ENCODE assay signal across 8 cellular contexts in genomic region chr14:71372411-71372838, GRCh38. TPM values are rescaled to one million over a fixed set of nuclear protein-coding genes. Genes with fewer than 3 reads are reported as not detected.
A peak's percentile ranks its signal among the peaks of the same experiment; 100 is the strongest.
DNase-seq lines count a peak whose midpoint lies in the region; TF ChIP-seq lines count a peak whose summit lies in the region.

No MANE protein-coding gene starts in this region.

- no peak for TF ChIP-seq CTCF in breast epithelium (IDR thresholded peaks at IDR 0.05)
- no peak for TF ChIP-seq CTCF in coronary artery (IDR thresholded peaks at IDR 0.05)

- intact Hi-C loops in breast epithelium (cut with DNase I; ENCODE audit: low total_unique reads), result no loop called here

- H3K9ac ChIP-seq in mucosa of rectum (ENCODE audit: low read depth in 1 of 2, low read length in 2 of 2), result no peak overlapping the region

- H3K4me3 ChIP-seq in breast epithelium, result no peak overlapping the region
- no peak overlapping the region for H3K4me3 ChIP-seq in mucosa of rectum (ENCODE audit: low read length in 2 of 2)
- no peak overlapping the region for H3K4me3 ChIP-seq in coronary artery

- peak overlapping the region; percentile 20 to 68 for H3K27ac ChIP-seq in breast epithelium
- peak overlapping the region; percentile 0 to 48 for H3K27ac ChIP-seq in mucosa of rectum (ENCODE audit: low read depth in 2 of 2, low read length in 2 of 2)
- peak overlapping the region in 1 of 2 donors; percentile 73 for H3K27ac ChIP-seq in coronary artery

- peaks cover 0 to 2% (median 0%) of the 10 kb centered on the region in 3 donors for H3K27me3 Mint-ChIP-seq in immature natural killer cell (ENCODE audit: low read depth in 3 of 3)

- H3K36me3 ChIP-seq in breast epithelium, result no peaks in the 10 kb centered on the region
- H3K36me3 ChIP-seq in mucosa of rectum (ENCODE audit: control insufficient read depth in 2 of 2, insufficient read depth in 2 of 2, low read length in 2 of 2), result no peaks in the 10 kb centered on the region

- peaks cover 21 to 36% of the 10 kb centered on the region in 2 donors for H3K4me1 Mint-ChIP-seq in immature natural killer cell

- TF ChIP-seq POLR2A in breast epithelium (IDR thresholded peaks at IDR 0.05), result no peak

- peak overlapping the region in 1 of 6 donors; percentile 0 for H3K27ac Mint-ChIP-seq in immature natural killer cell

- DNase-seq in CD1c-positive myeloid dendritic cell (ENCODE audit: extremely low spot score) (peak; percentile 73), M059J (ENCODE audit: low read depth) (peak; percentile 73), breast epithelium (ENCODE audit: low spot score in 2 of 2) (no peak), RPMI8226 (no peak), activated gamma-delta T cell treated with Interleukin-2 at 50 U/mL for 16 hours (no peak), coronary artery (ENCODE audit: low spot score) (no peak), immature natural killer cell (no peak)

- H3K36me3 Mint-ChIP-seq in immature natural killer cell, result no peaks in the 10 kb centered on the region

- no peaks in the 10 kb centered on the region for H3K27me3 ChIP-seq in breast epithelium
- H3K27me3 ChIP-seq in mucosa of rectum (ENCODE audit: control insufficient read depth in 2 of 2, insufficient read depth in 2 of 2, low read length in 2 of 2), result no peaks in the 10 kb centered on the region

- no peaks in the 10 kb centered on the region for H3K9me3 ChIP-seq in breast epithelium
- no peaks in the 10 kb centered on the region for H3K9me3 ChIP-seq in mucosa of rectum (ENCODE audit: control insufficient read depth in 2 of 2, low read length in 2 of 2)

- no peaks in the 10 kb centered on the region for H3K9me3 Mint-ChIP-seq in immature natural killer cell

- H3K4me3 Mint-ChIP-seq in immature natural killer cell, result no peak overlapping the region

- H3K4me1 ChIP-seq in breast epithelium (no peaks in the 10 kb centered on the region), mucosa of rectum (ENCODE audit: control insufficient read depth in 2 of 2, insufficient read depth in 2 of 2, low read length in 2 of 2) (peaks cover 0 to 10% of the 10 kb centered on the region in 2 donors)

RNA-seq across cellular contexts. Expression of gene SIPA1L1, which starts 52.1 kb away (rescaled TPM):
- 32.4 and 49.4 TPM in 2 replicates for total RNA-seq in M059J (2014; rRNA removed; shearing (Covaris generic))
- 10 to 100 TPM; 15.4 to 65.9 (median 39.7) TPM for total RNA-seq in breast epithelium
- polyA plus RNA-seq in immature natural killer cell, result 10 to 100 TPM in 1 of 3 donors, 1 to 10 TPM in 2; 1.3 to 19.1 (median 8.0) TPM

Comparison
In these comparisons a context has a peak if more than half of its experiments do, and no peak if none do; other contexts are left out.
1. DNase-seq: peak in CD1c-positive myeloid dendritic cell (single experiment) and M059J (single experiment); none in breast epithelium (0 of 2), RPMI8226 (single experiment), activated gamma-delta T cell treated with Interleukin-2 at 50 U/mL for 16 hours (single experiment), coronary artery (single experiment) and immature natural killer cell (0 of 3).